Comparison of ENCODE assay signal across 8 cellular contexts in the genomic region with DNA sequence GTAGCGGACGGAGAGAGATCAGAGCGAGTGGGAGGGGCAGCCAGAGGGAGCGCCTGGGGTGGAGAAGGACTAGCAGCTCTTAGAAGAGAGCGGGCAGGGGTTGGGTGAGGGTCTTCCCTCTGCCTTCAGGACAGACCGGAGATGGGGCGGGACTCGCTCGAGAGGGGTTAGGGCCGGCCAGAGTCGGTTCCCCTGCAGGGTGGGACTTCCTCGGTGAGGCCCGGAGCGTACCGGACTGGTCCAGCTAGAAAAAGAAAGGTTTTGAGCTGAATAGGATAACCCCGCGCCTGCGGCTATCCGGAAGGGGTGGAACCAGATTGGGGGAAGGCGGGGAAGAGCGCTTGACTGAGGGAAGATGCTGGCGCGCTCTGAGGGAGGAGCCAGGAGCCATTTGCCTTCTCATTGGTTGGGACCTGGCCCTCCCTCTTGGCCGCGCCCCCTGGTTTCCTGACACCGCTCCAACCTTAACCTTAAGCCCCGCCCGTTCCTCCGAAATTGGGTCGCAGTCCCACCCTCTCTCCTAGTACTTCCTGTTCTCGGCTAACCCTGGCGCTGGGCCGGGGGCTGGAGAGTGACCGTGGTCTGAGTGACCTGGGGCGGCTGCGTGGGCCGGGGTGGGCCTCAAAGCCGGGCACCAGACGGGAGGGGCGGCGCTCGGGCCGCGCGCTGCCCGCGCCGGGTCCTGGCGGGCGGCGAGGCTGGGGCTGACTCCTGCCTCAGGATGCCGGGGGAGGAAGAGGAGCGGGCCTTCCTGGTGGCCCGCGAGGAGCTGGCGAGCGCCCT. TPM values are rescaled to one million over a fixed set of nuclear protein-coding genes. Genes with fewer than 3 reads are reported as not detected.
DNase-seq lines count a peak whose midpoint lies in the region; ATAC-seq lines count a peak whose summit lies in the region.

RNF31 (plus strand) TSS at position 521 of the 783 bp plus-strand sequence; CDS start at position 722, 201 bp downstream.

- peaks cover 44 to 47% of the 10 kb centered on the region in 2 donors for H3K36me3 ChIP-seq in mucosa of rectum (ENCODE audit: control insufficient read depth in 2 of 2, insufficient read depth in 2 of 2, low read length in 2 of 2)

- H3K4me1 ChIP-seq in mucosa of rectum (ENCODE audit: control insufficient read depth in 2 of 2, insufficient read depth in 2 of 2, low read length in 2 of 2): peaks cover 28 to 30% of the 10 kb centered on the region in 2 donors

- H3K4me3 Mint-ChIP-seq in IgD-negative memory B cell: peak within 1 kb of the TSS; percentile 97 to 99 (median 98)

- peaks cover 3% of the 10 kb centered on the region for H3K36me3 Mint-ChIP-seq in IgD-negative memory B cell

- no peaks in the 10 kb centered on the region for H3K27me3 ChIP-seq in mucosa of rectum (ENCODE audit: control insufficient read depth in 2 of 2, insufficient read depth in 2 of 2, low read length in 2 of 2)

- DNase-seq in DMS 273 treated with DMSO at 0.1 percent for 48 hours (lab: John Stamatoyannopoulos, UW) (peak; percentile 94), OCI-M2 (lab: John Stamatoyannopoulos, UW; ENCODE audit: unreplicated experiment) (peak; percentile 97), activated T-cell treated with anti-CD3 and anti-CD28 coated beads for 4 hours (peak; percentile 96), epithelial cell of prostate (ENCODE audit: low read depth, low spot score) (peak; percentile 93)
- peak; percentile 98 for DNase-seq in stimulated activated CD8-positive, alpha-beta memory T cell treated with anti-CD3 and anti-CD28 coated beads, Interleukin-4, amount 100 ng/mL, for 48 hours

- peak within 1 kb of the TSS; percentile 79 to 99 for H3K4me3 ChIP-seq in mucosa of rectum (ENCODE audit: low read length in 2 of 2)

- peak within 1 kb of the TSS; percentile 94 to 98 (median 95) for H3K27ac Mint-ChIP-seq in IgD-negative memory B cell

- peak within 1 kb of the TSS; percentile 89 for H3K27ac ChIP-seq in epithelial cell of prostate
- H3K27ac ChIP-seq in mucosa of rectum (ENCODE audit: low read depth in 2 of 2, low read length in 2 of 2): peak within 1 kb of the TSS; percentile 94 to 97

- H3K9me3 Mint-ChIP-seq in IgD-negative memory B cell: no peaks in the 10 kb centered on the region

- H3K9me3 ChIP-seq in mucosa of rectum (ENCODE audit: control insufficient read depth in 2 of 2, low read length in 2 of 2): no peaks in the 10 kb centered on the region

- H3K27me3 Mint-ChIP-seq in IgD-negative memory B cell: no peaks in the 10 kb centered on the region

- peaks cover 18 to 30% (median 22%) of the 10 kb centered on the region in 3 donors for H3K4me1 Mint-ChIP-seq in IgD-negative memory B cell

- ATAC-seq in GM21529 (IDR thresholded peaks at IDR 0.05; ENCODE audit: unreplicated experiment): peak; percentile 82

- H3K9ac ChIP-seq in mucosa of rectum (ENCODE audit: low read depth in 1 of 2, low read length in 2 of 2): peak within 1 kb of the TSS; percentile 82 to 93

RNA-seq across cellular contexts. Expression of gene RNF31, which starts in this region (rescaled TPM):
- polyA plus RNA-seq in IgD-negative memory B cell: 54.3 TPM

Comparison
In these comparisons a context has a peak if more than half of its experiments do, and no peak if none do; other contexts are left out.
1. Peak in every context shown above with its lines: DNase-seq, ATAC-seq, H3K4me3 ChIP-seq and H3K27ac ChIP-seq.